8 cellular contexts compared by ENCODE assay signal in genomic region chr14:77862154-77862783, GRCh38.
A peak's percentile ranks its signal among the peaks of the same experiment; 100 is the strongest.
DNase-seq lines count a peak whose midpoint lies in the region; ATAC-seq and TF ChIP-seq lines count a peak whose summit lies in the region.

No MANE protein-coding gene starts in this region.

- H3K36me3 ChIP-seq in ovary: no peaks in the 10 kb centered on the region
- H3K36me3 ChIP-seq in tibial artery: peaks cover 0 to 3% (median 0%) of the 10 kb centered on the region in 3 donors

- H3K27me3 ChIP-seq in ovary: no peaks in the 10 kb centered on the region
- H3K27me3 ChIP-seq in tibial artery: no peaks in the 10 kb centered on the region

- no peaks in the 10 kb centered on the region for H3K9me3 ChIP-seq in ovary
- H3K9me3 ChIP-seq in tibial artery: no peaks in the 10 kb centered on the region

- TF ChIP-seq EP300 in ovary (IDR thresholded peaks at IDR 0.05): no peak

- DNase-seq in AG09309 (ENCODE audit: low read depth) (no peak), RPMI7951 (ENCODE audit: low read depth) (peak; percentile 32), glomerular endothelial cell (ENCODE audit: extremely low read depth, low read depth, low spot score) (peak; percentile 34), ovary (peak; percentile 20 to 63 (median 56)), tibial artery (peak; percentile 74 to 77)
- DNase-seq in activated naive CD4-positive, alpha-beta T cell (lab: John Stamatoyannopoulos, UW): peak; percentile 54 to 68 (median 64)

- 64 to 66% (median 64%) methylated on average over 11 of the region's 11 CpGs for WGBS in ovary, 3 donors

- intact Hi-C loops in ovary (cut with DNase I) (no loop called here), tibial artery (cut with DNase I; ENCODE audit: low total_unique reads) (loop anchor here (5.0 kb wide), 1 partner anchor 705 kb away; no protein-coding TSS in a partner anchor)

- TF ChIP-seq CTCF in AG09309 (IDR thresholded peaks at IDR 0.05; ENCODE audit: control insufficient read depth, insufficient read depth, low read depth, low read length, missing control alignments) (peak; percentile 98), ovary (IDR thresholded peaks at IDR 0.05) (peak in 2 of 3 donors; percentile 19 to 36), tibial artery (IDR thresholded peaks at IDR 0.05) (peak; percentile 73 to 87)

- TF ChIP-seq POLR2A in ovary (IDR thresholded peaks at IDR 0.05): no peak

- peak; percentile 85 for ATAC-seq in GM18519 (IDR thresholded peaks at IDR 0.05; ENCODE audit: low FRiP score, unreplicated experiment)
- ATAC-seq in HG03378 (IDR thresholded peaks at IDR 0.05; ENCODE audit: unreplicated experiment): peak; percentile 83

- no peak overlapping the region for H3K4me3 ChIP-seq in AG09309 (ENCODE audit: control insufficient read depth, low read depth, low read length)
- H3K4me3 ChIP-seq in ovary: no peak overlapping the region
- H3K4me3 ChIP-seq in tibial artery: no peak overlapping the region

- H3K4me1 ChIP-seq in ovary (ENCODE audit: insufficient read depth) (no peaks in the 10 kb centered on the region), tibial artery (no peaks in the 10 kb centered on the region)

- H3K27ac ChIP-seq in ovary (no peak overlapping the region), tibial artery (no peak overlapping the region)

Comparison
In these comparisons a context has a peak if more than half of its experiments do, and no peak if none do; other contexts are left out.
1. CTCF ChIP-seq: peak in every context shown above with its lines; median percentile 98 in AG09309; 80 in tibial artery; 28 in ovary.